In genomic region chr3:130821821-130822220, GRCh38 we compare ENCODE assay signal across 28 cellular contexts.
"Had no signal": no experiment of that assay in that cellular context is flagged by ENCODE, and none has a peak within 500 bp of the region (broad histone marks: within the 10 kb centered on the region; RNA-seq: fewer than 3 reads in every experiment).

No MANE protein-coding gene starts in this region.

- H2AFZ ChIP-seq: neural progenitor cell, parathyroid adenoma had no signal

- H3K79me2 ChIP-seq: parathyroid adenoma had no signal

- H3K9me3 ChIP-seq: ovary, psoas muscle, right lobe of liver, sigmoid colon, spleen, thoracic aorta, thyroid gland, tibial nerve, upper lobe of left lung, vagina had no signal

- H3K9ac ChIP-seq: neural progenitor cell, parathyroid adenoma had no signal

- DNase-seq: natural killer cell; occipital lobe; ovary; posterior cingulate gyrus; psoas muscle; right cardiac atrium; right lobe of liver; sigmoid colon; spleen; stimulated activated CD4-positive, alpha-beta T cell treated with anti-CD3 and anti-CD28 coated beads, Interleukin-12 subunit alpha, Interleukin-12 subunit beta, amount 100 ng/mL, for 4 hours; stimulated activated CD4-positive, alpha-beta T cell treated with anti-CD3 and anti-CD28 coated beads, Interleukin-1b, Interleukin-23, amount 100 ng/mL, for 48 hours; stimulated activated CD4-positive, alpha-beta T cell treated with anti-CD3 and anti-CD28 coated beads, Interleukin-4, amount 100 ng/mL, for 1 hour; stimulated activated CD4-positive, alpha-beta T cell treated with anti-CD3 and anti-CD28 coated beads, Interleukin-4, amount 100 ng/mL, for 4 hours; stimulated activated CD8-positive, alpha-beta memory T cell treated with anti-CD3 and anti-CD28 coated beads, Interleukin-4, amount 100 ng/mL, for 48 hours; stimulated activated naive CD4-positive, alpha-beta T cell; stimulated activated naive CD8-positive, alpha-beta T cell treated with anti-CD3 and anti-CD28 coated beads, Interleukin-15, amount 100 ng/mL, for 72 hours; stimulated activated naive CD8-positive, alpha-beta T cell treated with anti-CD3 and anti-CD28 coated beads, Interleukin-15, Interleukin-2, amounts not matched to agents 100 U/mL and 50 U/mL, for 24 hours; thyroid gland; trophoblast cell; upper lobe of left lung had no signal

- ATAC-seq: natural killer cell; right cardiac atrium; stimulated activated memory B cell treated with anti-CD40 and anti-IgM and Interleukin-4, amounts not matched to agents 10 μg/mL and 1 μg/mL and 100 μg/mL, for 72 hours; stimulated activated naive CD8-positive, alpha-beta T cell treated with anti-CD3 and anti-CD28 coated beads, Interleukin-15, amount 100 ng/mL, for 72 hours; stimulated activated naive CD8-positive, alpha-beta T cell treated with anti-CD3 and anti-CD28 coated beads, Interleukin-15, Interleukin-2, amounts not matched to agents 100 U/mL and 50 U/mL, for 24 hours had no signal

- H3K4me3 ChIP-seq: neural progenitor cell, ovary, psoas muscle, right lobe of liver, sigmoid colon, skin epidermis, smooth muscle cell, spleen, thoracic aorta, thyroid gland, tibial nerve, upper lobe of left lung, vagina had no signal

- H3K27me3 ChIP-seq: neural progenitor cell, ovary, right lobe of liver, sigmoid colon, spleen, thyroid gland, tibial nerve, upper lobe of left lung, vagina had no signal

- H3K36me3 ChIP-seq: neural progenitor cell, ovary, right lobe of liver, sigmoid colon, spleen, thoracic aorta, thyroid gland, tibial nerve, upper lobe of left lung, vagina had no signal

- H3K4me1 ChIP-seq: neural progenitor cell, parathyroid adenoma, psoas muscle, right lobe of liver, sigmoid colon, spleen, thyroid gland, tibial nerve, vagina had no signal

- H3K27ac ChIP-seq: neural progenitor cell, ovary, parathyroid adenoma, right lobe of liver, sigmoid colon, skin epidermis, spleen, thoracic aorta, thyroid gland, tibial nerve, vagina had no signal

- H3K4me2 ChIP-seq: neural progenitor cell, smooth muscle cell had no signal
